14 cellular contexts compared by ENCODE assay signal in genomic region chr20:49397525-49397924, GRCh38.
DNase-seq lines count a peak whose midpoint lies in the region; ATAC-seq, FAIRE-seq and TF ChIP-seq lines count a peak whose summit lies in the region.
"Had no signal": no experiment of that assay in that cellular context is flagged by ENCODE, and none has a peak within 500 bp of the region (broad histone marks: within the 10 kb centered on the region; RNA-seq: fewer than 3 reads in every experiment).

No MANE protein-coding gene starts in this region.

- no peaks in the 10 kb centered on the region for H3K36me3 ChIP-seq in left lung

- ATAC-seq in left lung: peak; percentile 22
- no peak for ATAC-seq in HG02678 (IDR thresholded peaks at IDR 0.05; ENCODE audit: unreplicated experiment)
- ATAC-seq: activated CD4-positive, CD25-positive, alpha-beta regulatory T cell treated with anti-CD3 and anti-CD28 coated beads, Interleukin-2, amount 50 U/mL, for 24 hours; natural killer cell had no signal

- intact Hi-C loops in left lung (cut with DNase I): no loop called here

- TF ChIP-seq CTCF in astrocyte of the spinal cord (IDR thresholded peaks at IDR 0.05; ENCODE audit: low read depth, low read length) (no peak), left lung (IDR thresholded peaks at IDR 0.05) (no peak)

- peak; percentile 97 for FAIRE-seq in HTR-8/SVneo (lab: Jason Lieb, UNC)

- DNase-seq in AG20443 (ENCODE audit: low spot score) (peak; percentile 78), HTR-8/SVneo (ENCODE audit: insufficient read length, low spot score) (peak; percentile 95), astrocyte of the spinal cord (ENCODE audit: low read depth, low spot score) (peak; percentile 2), left lung (no peak), NOMO-1 (lab: John Stamatoyannopoulos, UW; ENCODE audit: unreplicated experiment in 2 of 2) (no peak), cerebellar nuclear complex (lab: John Stamatoyannopoulos, UW) (no peak)
- no peak for DNase-seq in effector CD4-positive, alpha-beta T cell
- DNase-seq: activated effector memory CD4-positive, alpha-beta T cell treated with anti-CD3 and anti-CD28 coated beads, Interleukin-2, amount 50 U/mL, for 16 hours; CD4-positive, alpha-beta T cell; dorsolateral prefrontal cortex; natural killer cell; NCI-H2029 had no signal

- H3K9me3 ChIP-seq in left lung: no peaks in the 10 kb centered on the region

- H3K27ac ChIP-seq in left lung: no peak overlapping the region

- in situ Hi-C loops in astrocyte of the spinal cord (cut with HindIII; ENCODE audit: low sequenced_read_pairs): no loop called here

- H3K4me3 ChIP-seq in astrocyte of the spinal cord (ENCODE audit: low read depth, low read length) (no peak overlapping the region), left lung (no peak overlapping the region)
- H3K4me3 ChIP-seq: dorsolateral prefrontal cortex had no signal

- H3K4me1 ChIP-seq in left lung: no peaks in the 10 kb centered on the region

- H3K27me3 ChIP-seq in left lung: peaks cover 0 to 5% of the 10 kb centered on the region in 2 donors
- H3K27me3 ChIP-seq: dorsolateral prefrontal cortex had no signal

Comparison
In these comparisons a context has a peak if more than half of its experiments do, and no peak if none do; other contexts are left out.
1. DNase-seq: peak in AG20443 (single experiment), HTR-8/SVneo (single experiment) and astrocyte of the spinal cord (single experiment); none in left lung (0 of 2), NOMO-1 (0 of 2), cerebellar nuclear complex (0 of 2) and effector CD4-positive, alpha-beta T cell (single experiment).